ENCODE assay signal across 1 cellular context in genomic region chr6:14324042-14324441, GRCh38.
TF ChIP-seq lines count a peak whose summit lies in the region.

No MANE protein-coding gene starts in this region.

TF ChIP-seq in H1, 55 proteins besides CTCF, POLR2A, EP300 and RAD21:
- TF ChIP-seq GABPA (IDR thresholded peaks at IDR 0.05; ENCODE audit: borderline replicate concordance, insufficient read depth, low read length) (no peak), RBBP5 (IDR thresholded peaks at IDR 0.05; ENCODE audit: borderline replicate concordance, low read depth, low read length) (no peak), YY1 (IDR thresholded peaks at IDR 0.05; ENCODE audit: low read depth, low read length) (no peak), PHF8 (conservative IDR thresholded peaks at IDR 0.05; ENCODE audit: low read depth, low read length) (no peak), KDM4A (IDR thresholded peaks at IDR 0.05; ENCODE audit: low read depth, low read length, severe bottlenecking) (no peak), ZNF274 (IDR thresholded peaks at IDR 0.05; ENCODE audit: borderline replicate concordance, extremely low read depth, low read length) (no peak), TEAD4 (IDR thresholded peaks at IDR 0.05; ENCODE audit: low read depth, low read length) (no peak), NRF1 (IDR thresholded peaks at IDR 0.05; ENCODE audit: low read depth, low read length) (no peak), SIX5 (IDR thresholded peaks at IDR 0.05; ENCODE audit: low read depth, low read length) (no peak), SP1 (IDR thresholded peaks at IDR 0.05; ENCODE audit: low read depth, low read length) (no peak), POU5F1 (IDR thresholded peaks at IDR 0.05; ENCODE audit: low read depth, low read length) (no peak), MAX (IDR thresholded peaks at IDR 0.05) (no peak), RFX5 (IDR thresholded peaks at IDR 0.05; ENCODE audit: borderline replicate concordance, low read depth, low read length) (no peak), CHD7 (IDR thresholded peaks at IDR 0.05; ENCODE audit: insufficient replicate concordance, low read length) (no peak), BACH1 (IDR thresholded peaks at IDR 0.05; ENCODE audit: low read length) (no peak), ATF2 (IDR thresholded peaks at IDR 0.05; ENCODE audit: low read length) (no peak), KDM5A (IDR thresholded peaks at IDR 0.05; ENCODE audit: low read length) (no peak), CEBPB (IDR thresholded peaks at IDR 0.05; ENCODE audit: low read depth, low read length) (no peak), ASH2L (IDR thresholded peaks at IDR 0.05; ENCODE audit: low read length) (no peak), HDAC6 (IDR thresholded peaks at IDR 0.05; ENCODE audit: low read depth, low read length) (no peak)
TF ChIP-seq in H1: peak in this region for 0.
